ENCODE assay signal across 22 cellular contexts in the genomic region with DNA sequence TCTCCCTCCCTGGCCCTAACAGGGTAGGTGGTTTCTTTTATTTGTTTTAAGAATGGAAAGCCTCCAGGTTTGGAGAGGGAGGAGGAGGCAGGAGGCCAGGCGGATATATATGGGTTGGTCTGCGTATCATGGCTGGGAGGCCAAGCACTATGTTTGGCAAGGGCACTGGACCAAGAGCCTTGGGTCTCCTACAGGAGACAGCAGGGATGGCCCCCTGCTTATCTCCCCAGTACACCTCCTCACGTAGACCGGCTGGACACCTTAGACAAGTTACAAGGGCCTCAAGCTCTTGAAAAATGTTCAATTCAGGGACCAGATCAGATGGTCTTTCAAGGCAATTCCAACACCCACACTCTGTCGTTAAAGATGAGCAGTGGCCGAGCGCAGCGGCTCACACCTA. TPM values are rescaled to one million over a fixed set of nuclear protein-coding genes. Genes with fewer than 3 reads are reported as not detected.
DNase-seq lines count a peak whose midpoint lies in the region; ATAC-seq and TF ChIP-seq lines count a peak whose summit lies in the region.
"Had no signal": no experiment of that assay in that cellular context is flagged by ENCODE, and none has a peak within 500 bp of the region (broad histone marks: within the 10 kb centered on the region; RNA-seq: fewer than 3 reads in every experiment).

No MANE protein-coding gene starts in this region.

- H3K4me3 ChIP-seq in right cardiac atrium (ENCODE audit: low read length) (no peak overlapping the region), Caco-2 (ENCODE audit: low read depth, low read length) (no peak overlapping the region)
- H3K4me3 ChIP-seq: GM12878, GM23248 had no signal

- H3K9me3 ChIP-seq in right cardiac atrium (ENCODE audit: control insufficient read depth, low read length) (no peaks in the 10 kb centered on the region), Caco-2 (no peaks in the 10 kb centered on the region)

- no peak overlapping the region for H3K4me3 Mint-ChIP-seq in activated CD8-positive, alpha-beta T cell treated with anti-CD3 and anti-CD28 coated beads for 36 hours
- no peak overlapping the region for H3K4me3 Mint-ChIP-seq in Caco-2 (ENCODE audit: unreplicated experiment)
- H3K4me3 Mint-ChIP-seq: CD4-positive, alpha-beta T cell; H9; HFFc6 had no signal

- no peaks in the 10 kb centered on the region for H3K36me3 ChIP-seq in Caco-2 (ENCODE audit: control insufficient read depth, insufficient read depth, low read length)

- DNase-seq in Right ventricle myocardium inferior (ENCODE audit: missing footprints), result no peak
- no peak for DNase-seq in cardiac septum (ENCODE audit: low spot score)
- peak; percentile 28 to 74 for DNase-seq in erythroblast (lab: John Stamatoyannopoulos, UW)
- no peak for DNase-seq in right cardiac atrium
- no peak for DNase-seq in head of caudate nucleus
- DNase-seq in activated CD8-positive, alpha-beta T cell treated with anti-CD3 and anti-CD28 coated beads for 36 hours, result no peak
- no peak for DNase-seq in Caco-2
- DNase-seq: CD4-positive, alpha-beta T cell; DND-41; GM23248; H9; HFFc6; Kasumi-1; NCI-H1694 treated with DMSO at 0.1 percent for 48 hours; NCI-H2107; NCI-H446 treated with DMSO at 0.1 percent for 48 hours; NCI-H748 treated with DMSO at 0.1 percent for 48 hours; SHP77 had no signal

- BruUV-seq in Caco-2 (replicated peaks; lab: Mats Ljungman, UMichigan), result no TSS peak

- WGBS in right cardiac atrium, result 78% methylated on average over 8 of the region's 8 CpGs

- TF ChIP-seq POLR2A in erythroblast (IDR thresholded peaks at IDR 0.05; ENCODE audit: low read length), result no peak

- intact Hi-C loops in Right ventricle myocardium inferior (cut with DNase I), result no loop called here
- intact Hi-C loops in cardiac septum (cut with DNase I), result loop anchor here (2.0 kb wide), 1 partner anchor 25 kb away; no protein-coding TSS in a partner anchor
- intact Hi-C loops in right cardiac atrium (cut with DNase I), result no loop called here
- intact Hi-C loops in head of caudate nucleus (cut with DNase I), result no loop called here
- intact Hi-C loops in activated CD8-positive, alpha-beta T cell treated with anti-CD3 and anti-CD28 coated beads for 36 hours (cut with micrococcal nuclease), result no loop called here
- intact Hi-C loops in Caco-2 (cut with micrococcal nuclease; ENCODE audit: unreplicated experiment), result no loop called here

- POLR2A ChIA-PET in activated CD8-positive, alpha-beta T cell treated with anti-CD3 and anti-CD28 coated beads for 36 hours (lab: Charles Lee), result no interaction called here
- POLR2A ChIA-PET in Caco-2 (lab: Charles Lee), result no interaction called here

- peak overlapping the region; percentile 62 for H3K27ac ChIP-seq in right cardiac atrium (ENCODE audit: low read length)
- H3K27ac ChIP-seq: GM23248 had no signal

- CTCF ChIA-PET in activated CD8-positive, alpha-beta T cell treated with anti-CD3 and anti-CD28 coated beads for 36 hours (lab: Charles Lee), result no interaction called here
- CTCF ChIA-PET in Caco-2 (lab: Charles Lee), result no interaction called here

- H3K27ac Mint-ChIP-seq in activated CD8-positive, alpha-beta T cell treated with anti-CD3 and anti-CD28 coated beads for 36 hours, result no peak overlapping the region
- no peak overlapping the region for H3K27ac Mint-ChIP-seq in Caco-2 (ENCODE audit: unreplicated experiment)
- H3K27ac Mint-ChIP-seq: CD4-positive, alpha-beta T cell; HFFc6 had no signal

- H3K9me3 Mint-ChIP-seq in activated CD8-positive, alpha-beta T cell treated with anti-CD3 and anti-CD28 coated beads for 36 hours, result no peaks in the 10 kb centered on the region
- no peaks in the 10 kb centered on the region for H3K9me3 Mint-ChIP-seq in Caco-2 (ENCODE audit: unreplicated experiment)
- H3K9me3 Mint-ChIP-seq: CD4-positive, alpha-beta T cell; H9; HFFc6 had no signal

- H3K4me1 Mint-ChIP-seq in activated CD8-positive, alpha-beta T cell treated with anti-CD3 and anti-CD28 coated beads for 36 hours (ENCODE audit: low read depth), result peaks cover 32% of the 10 kb centered on the region
- H3K4me1 Mint-ChIP-seq in Caco-2 (ENCODE audit: low read depth, unreplicated experiment), result no peaks in the 10 kb centered on the region

- H3K27me3 ChIP-seq in right cardiac atrium (ENCODE audit: control insufficient read depth, insufficient read depth) (no peaks in the 10 kb centered on the region), Caco-2 (replicated peaks; ENCODE audit: control insufficient read depth, insufficient read depth, low read length) (no peaks in the 10 kb centered on the region)

- H3K4me1 ChIP-seq in right cardiac atrium (ENCODE audit: control insufficient read depth, insufficient read depth, low read length) (peaks cover 14% of the 10 kb centered on the region), Caco-2 (no peaks in the 10 kb centered on the region)

- H3K27me3 Mint-ChIP-seq in activated CD8-positive, alpha-beta T cell treated with anti-CD3 and anti-CD28 coated beads for 36 hours, result no peaks in the 10 kb centered on the region
- no peaks in the 10 kb centered on the region for H3K27me3 Mint-ChIP-seq in Caco-2 (ENCODE audit: insufficient read depth, unreplicated experiment)
- H3K27me3 Mint-ChIP-seq: CD4-positive, alpha-beta T cell had no signal

- TF ChIP-seq CTCF in activated CD8-positive, alpha-beta T cell treated with anti-CD3 and anti-CD28 coated beads for 36 hours (IDR thresholded peaks at IDR 0.05), result no peak
- TF ChIP-seq CTCF in Caco-2 (IDR thresholded peaks at IDR 0.05; ENCODE audit: insufficient read depth in 1 of 2, low read depth in 1 of 2, low read length in 1 of 2, severe bottlenecking in 1 of 2, unreplicated experiment in 1 of 2), result no peak

- peak; percentile 43 for ATAC-seq in Right ventricle myocardium inferior
- no peak for ATAC-seq in right cardiac atrium
- no peak for ATAC-seq in activated CD8-positive, alpha-beta T cell treated with anti-CD3 and anti-CD28 coated beads for 36 hours
- ATAC-seq: GM12878 had no signal

- peaks cover 23% of the 10 kb centered on the region for H3K36me3 Mint-ChIP-seq in activated CD8-positive, alpha-beta T cell treated with anti-CD3 and anti-CD28 coated beads for 36 hours (ENCODE audit: low read depth)
- no peaks in the 10 kb centered on the region for H3K36me3 Mint-ChIP-seq in Caco-2 (ENCODE audit: insufficient read depth, unreplicated experiment)

RNA-seq across cellular contexts. Expression of gene SLC41A1, which starts 10.9 kb away (rescaled TPM):
- total RNA-seq in Right ventricle myocardium inferior (458 TPM), cardiac septum (238 TPM), right cardiac atrium (100 to 1,000 TPM; 235 to 420 (median 330) TPM), Caco-2 (2022) (10.8 and 12.5 TPM in 2 replicates)
- 187 TPM for polyA plus RNA-seq in right cardiac atrium
- 10 to 100 TPM; 33.6 to 35.3 TPM for total RNA-seq in activated CD8-positive, alpha-beta T cell treated with anti-CD3 and anti-CD28 coated beads for 36 hours

RNA-seq across cellular contexts. Expression of gene RAB29, which starts 26.8 kb away (rescaled TPM):
- total RNA-seq in Right ventricle myocardium inferior, result 16.6 TPM
- 21.3 TPM for total RNA-seq in cardiac septum
- total RNA-seq in right cardiac atrium, result 10 to 100 TPM; 19.3 to 24.8 (median 21.4) TPM
- 10.6 TPM for polyA plus RNA-seq in right cardiac atrium
- 10 to 100 TPM; 20.1 to 22.5 TPM for total RNA-seq in activated CD8-positive, alpha-beta T cell treated with anti-CD3 and anti-CD28 coated beads for 36 hours
- total RNA-seq in Caco-2 (2022), result 11.0 and 11.9 TPM in 2 replicates

RNA-seq across cellular contexts. Expression of gene PM20D1, which starts 47.9 kb away (rescaled TPM):
- 1.7 TPM for total RNA-seq in Right ventricle myocardium inferior
- total RNA-seq in cardiac septum, result 1.7 TPM
- 1 to 10 TPM in 3 of 4 donors, under 1 TPM in 1; 0.64 to 2.2 (median 1.6) TPM for total RNA-seq in right cardiac atrium
- 1.0 TPM for polyA plus RNA-seq in right cardiac atrium
- under 1 TPM; 0.22 to 0.29 TPM for total RNA-seq in activated CD8-positive, alpha-beta T cell treated with anti-CD3 and anti-CD28 coated beads for 36 hours
- total RNA-seq in Caco-2 (2022), result 0.21 TPM in 1 of 2 replicates, not detected in the other
- total RNA-seq: GM12878, H9, HFFc6, MCF 10A, OCI-LY7 had no signal
- polyA plus RNA-seq: BJ, GM12878 had no signal

RNA-seq across cellular contexts. Expression of gene NUCKS1, which starts 52.1 kb away (rescaled TPM):
- 185 TPM for total RNA-seq in Right ventricle myocardium inferior
- total RNA-seq in cardiac septum, result 213 TPM
- 100 to 1,000 TPM; 224 to 277 (median 251) TPM for total RNA-seq in right cardiac atrium
- polyA plus RNA-seq in right cardiac atrium, result 89.9 TPM
- 100 to 1,000 TPM; 145 to 177 TPM for total RNA-seq in activated CD8-positive, alpha-beta T cell treated with anti-CD3 and anti-CD28 coated beads for 36 hours
- 205 and 215 TPM in 2 replicates for total RNA-seq in Caco-2 (2022)

Comparison
In these comparisons a context has a peak if more than half of its experiments do, and no peak if none do; other contexts are left out.
1. DNase-seq: peak in erythroblast (2 of 2); none in Right ventricle myocardium inferior (single experiment), cardiac septum (single experiment), right cardiac atrium (0 of 3), head of caudate nucleus (0 of 42), activated CD8-positive, alpha-beta T cell treated with anti-CD3 and anti-CD28 coated beads for 36 hours (single experiment) and Caco-2 (0 of 2).